ENCODE assay signal across 7 cellular contexts in the genomic region with DNA sequence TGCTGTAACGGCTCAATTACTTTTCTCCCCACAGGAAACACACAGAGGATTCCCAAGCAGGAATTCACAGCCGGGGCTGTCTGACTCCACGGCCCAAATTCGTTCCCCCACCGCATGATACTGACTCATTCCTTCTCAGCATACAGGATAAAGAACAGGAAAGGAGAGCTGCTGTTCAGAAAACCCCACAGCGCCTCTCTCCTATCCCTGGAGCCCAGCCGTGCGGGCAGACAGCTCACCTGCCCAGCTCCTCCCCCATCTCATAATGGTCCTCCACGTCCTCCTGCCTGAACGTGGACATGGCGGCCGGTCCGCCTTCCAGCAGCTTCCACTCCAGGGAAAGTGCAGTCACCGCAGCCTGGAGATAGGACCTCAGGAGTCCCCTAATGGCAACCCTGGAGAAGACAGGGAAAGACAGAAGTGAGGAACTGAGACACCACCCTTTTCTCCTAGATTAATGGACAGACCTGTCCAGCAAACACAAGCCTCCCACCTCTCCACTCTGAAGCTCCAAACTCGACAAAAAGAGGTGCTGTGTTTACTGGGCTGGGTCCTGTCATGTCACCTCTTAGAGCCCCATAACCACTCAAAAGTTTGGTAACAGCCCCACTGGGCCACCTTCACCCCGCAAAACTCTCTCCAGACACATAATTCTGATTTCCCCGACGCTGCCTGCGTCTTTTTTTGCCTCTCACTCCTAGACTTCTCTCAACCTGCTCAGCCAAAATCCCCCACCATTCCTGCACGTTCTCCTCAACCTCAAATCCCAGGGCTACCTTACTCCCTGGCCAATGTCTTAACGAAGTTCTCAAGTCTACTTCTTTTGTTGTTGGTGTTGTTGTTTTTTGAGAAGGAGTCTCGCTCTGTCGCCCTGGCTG. TPM values are rescaled to one million over a fixed set of nuclear protein-coding genes. Genes with fewer than 3 reads are reported as not detected.
DNase-seq lines count a peak whose midpoint lies in the region; ATAC-seq, FAIRE-seq and TF ChIP-seq lines count a peak whose summit lies in the region.

No MANE protein-coding gene starts in this region.

- H3K4me1 Mint-ChIP-seq in nephron = peaks cover 30% of the 10 kb centered on the region

- no peak for ATAC-seq in HG03175 (IDR thresholded peaks at IDR 0.05; ENCODE audit: unreplicated experiment)
- no peak for ATAC-seq in left lobe of liver

- H3K36me3 Mint-ChIP-seq in nephron (ENCODE audit: low read depth) = peaks cover 30% of the 10 kb centered on the region

- FAIRE-seq in H54 (lab: Jason Lieb, UNC) = peak; percentile 52

- peak overlapping the region; percentile 78 to 91 (median 91) for H3K27ac Mint-ChIP-seq in nephron

- TF ChIP-seq POLR2A in H54 (IDR thresholded peaks at IDR 0.05; ENCODE audit: low read depth, low read length) = no peak

- H3K4me3 Mint-ChIP-seq in nephron = peak overlapping the region; percentile 89 to 98 (median 92)

- H3K9me3 Mint-ChIP-seq in nephron = no peaks in the 10 kb centered on the region

- peak overlapping the region; percentile 92 for H3K4me3 ChIP-seq in epithelial cell of esophagus (ENCODE audit: low read length)

- DNase-seq in H54 (ENCODE audit: insufficient read length, low spot score) = peak; percentile 51
- peak; percentile 89 for DNase-seq in RPMI7951 (ENCODE audit: low read depth)
- DNase-seq in epithelial cell of esophagus (ENCODE audit: low read depth) = peak; percentile 96
- no peak for DNase-seq in activated CD4-positive, CD25-positive, alpha-beta regulatory T cell treated with anti-CD3 and anti-CD28 coated beads, Interleukin-2, amount 50 U/mL, for 72 hours
- DNase-seq in left lobe of liver (ENCODE audit: low spot score) = no peak

- H3K27me3 Mint-ChIP-seq in nephron (ENCODE audit: low read depth) = no peaks in the 10 kb centered on the region

- TF ChIP-seq CTCF in epithelial cell of esophagus (IDR thresholded peaks at IDR 0.05; ENCODE audit: insufficient read depth, low read depth, low read length, missing control alignments) = peak; percentile 33
- no peak for TF ChIP-seq CTCF in nephron (IDR thresholded peaks at IDR 0.05; ENCODE audit: unreplicated experiment in 3 of 3)

RNA-seq across cellular contexts. Expression of a gene that starts 1.2 kb away (rescaled TPM):
- total RNA-seq in RPMI7951 (2014; rRNA removed; shearing (Covaris generic)) = 54.1 and 74.7 TPM in 2 replicates
- total RNA-seq in left lobe of liver = 20.4 TPM

RNA-seq across cellular contexts. Expression of a gene that starts 15.6 kb away (rescaled TPM):
- total RNA-seq in RPMI7951 (2014; rRNA removed; shearing (Covaris generic)) = 579 and 603 TPM in 2 replicates
- total RNA-seq in left lobe of liver = 1,272 TPM

RNA-seq across cellular contexts. Expression of a gene that starts 36.8 kb away (rescaled TPM):
- total RNA-seq in RPMI7951 (2014; rRNA removed; shearing (Covaris generic)) = not detected in 2 replicates
- not detected for total RNA-seq in left lobe of liver

RNA-seq across cellular contexts. Expression of a gene that starts 37.9 kb away (rescaled TPM):
- 12.5 and 15.9 TPM in 2 replicates for total RNA-seq in RPMI7951 (2014; rRNA removed; shearing (Covaris generic))
- total RNA-seq in left lobe of liver = 13.6 TPM

Comparison
In these comparisons a context has a peak if more than half of its experiments do, and no peak if none do; other contexts are left out.
1. DNase-seq: peak in H54 (single experiment), RPMI7951 (single experiment) and epithelial cell of esophagus (single experiment); none in activated CD4-positive, CD25-positive, alpha-beta regulatory T cell treated with anti-CD3 and anti-CD28 coated beads, Interleukin-2, amount 50 U/mL, for 72 hours (single experiment) and left lobe of liver (single experiment).